Comparison of ENCODE assay signal across 12 cellular contexts in genomic region chr13:44364601-44365000, GRCh38. TPM values are rescaled to one million over a fixed set of nuclear protein-coding genes. Genes with fewer than 3 reads are reported as not detected.
DNase-seq lines count a peak whose midpoint lies in the region; ATAC-seq and TF ChIP-seq lines count a peak whose summit lies in the region.
"Had no signal": no experiment of that assay in that cellular context is flagged by ENCODE, and none has a peak within 500 bp of the region (broad histone marks: within the 10 kb centered on the region; RNA-seq: fewer than 3 reads in every experiment).

No MANE protein-coding gene starts in this region.

- H3K27me3 ChIP-seq in HUES48 (ENCODE audit: control insufficient read depth, insufficient read depth, low read length) (no peaks in the 10 kb centered on the region), ectodermal cell (ENCODE audit: control insufficient read depth, insufficient read depth, low read length, poor library complexity, severe bottlenecking) (no peaks in the 10 kb centered on the region), left lung (no peaks in the 10 kb centered on the region)

- DNase-seq in ACHN, result peak; percentile 2
- peak; percentile 57 for DNase-seq in left lobe of liver (ENCODE audit: low spot score)
- DNase-seq in middle frontal gyrus (ENCODE audit: extremely low spot score, low spot score), result no peak
- no peak for DNase-seq in left lung
- no peak for DNase-seq in NCI-H2107 (lab: John Stamatoyannopoulos, UW)
- DNase-seq: activated CD4-positive, alpha-beta T cell treated with anti-CD3 and anti-CD28 coated beads for 48 hours; spleen; stimulated activated CD8-positive, alpha-beta memory T cell treated with anti-CD3 and anti-CD28 coated beads, Interleukin-4, amount 100 ng/mL, for 48 hours had no signal

- no peak for TF ChIP-seq CTCF in left lung (IDR thresholded peaks at IDR 0.05)

- no peaks in the 10 kb centered on the region for H3K9me3 ChIP-seq in HUES48 (ENCODE audit: control insufficient read depth, insufficient read depth, low read length)
- no peaks in the 10 kb centered on the region for H3K9me3 ChIP-seq in ectodermal cell (ENCODE audit: control insufficient read depth, low read length)
- no peaks in the 10 kb centered on the region for H3K9me3 ChIP-seq in left lung
- H3K9me3 ChIP-seq: spleen had no signal

- H3K4me1 ChIP-seq in HUES48 (ENCODE audit: control insufficient read depth, insufficient read depth, low read length), result no peaks in the 10 kb centered on the region; the same call in 1 of the 2 replicates
- peaks cover 16% of the 10 kb centered on the region for H3K4me1 ChIP-seq in ectodermal cell (ENCODE audit: control insufficient read depth, insufficient read depth, low read length)
- peaks cover 0 to 3% of the 10 kb centered on the region in 2 donors for H3K4me1 ChIP-seq in left lung
- H3K4me1 ChIP-seq: spleen had no signal

- ATAC-seq in left lobe of liver (peak; percentile 95), left lung (no peak), GM21737 (IDR thresholded peaks at IDR 0.05; ENCODE audit: unreplicated experiment) (no peak)

- intact Hi-C loops in left lung (cut with DNase I), result no loop called here

- H3K4me3 ChIP-seq in HUES48 (ENCODE audit: low read depth, low read length), result no peak overlapping the region
- no peak overlapping the region for H3K4me3 ChIP-seq in ectodermal cell (ENCODE audit: insufficient read depth, low read depth, low read length)
- H3K4me3 ChIP-seq in left lung, result no peak overlapping the region
- H3K4me3 ChIP-seq: spleen had no signal

- WGBS in ectodermal cell, 2 experiments, result 46 to 47% methylated on average over 4 of the region's 4 CpGs

- in situ Hi-C loops in ACHN (cut with HindIII; ENCODE audit: low pct_ligation_motif_present, low pct_unique_long_range_greater_than_20kb, low sequenced_read_pairs), result no loop called here

- H3K27ac ChIP-seq in HUES48 (ENCODE audit: low read depth, low read length), result peak overlapping the region; percentile 58
- peak overlapping the region; percentile 47 for H3K27ac ChIP-seq in ectodermal cell (ENCODE audit: insufficient read depth, low read depth, low read length, poor library complexity, severe bottlenecking)
- no peak overlapping the region for H3K27ac ChIP-seq in left lung
- H3K27ac ChIP-seq: KMS-11, spleen had no signal

- H3K36me3 ChIP-seq in HUES48 (ENCODE audit: control insufficient read depth, insufficient read depth, low read length) (no peaks in the 10 kb centered on the region), ectodermal cell (ENCODE audit: control insufficient read depth, insufficient read depth, low read length) (no peaks in the 10 kb centered on the region), left lung (no peaks in the 10 kb centered on the region)
- H3K36me3 ChIP-seq: spleen had no signal

- H3K9ac ChIP-seq in HUES48 (ENCODE audit: low read depth, low read length), result no peak overlapping the region
- H3K9ac ChIP-seq: KMS-11 had no signal

RNA-seq across cellular contexts. Expression of gene SERP2, which starts 9.0 kb away (rescaled TPM):
- 8.9 TPM for polyA plus RNA-seq in ectodermal cell (2013, experiment 1 of 4)
- 9.5 TPM for polyA plus RNA-seq in ectodermal cell (2013, experiment 2 of 4)
- polyA plus RNA-seq in ectodermal cell (2013, experiment 3 of 4), result 6.7 TPM
- 9.5 TPM for polyA plus RNA-seq in ectodermal cell (2013, experiment 4 of 4)
- total RNA-seq in left lobe of liver, result 1.5 TPM
- 1 to 10 TPM; 1.9 to 4.5 TPM for total RNA-seq in left lung

Comparison
In these comparisons a context has a peak if more than half of its experiments do, and no peak if none do; other contexts are left out.
1. DNase-seq: peak in ACHN (single experiment) and left lobe of liver (single experiment); none in middle frontal gyrus (single experiment), left lung (0 of 2) and NCI-H2107 (single experiment).
2. H3K27ac ChIP-seq: peak in HUES48 (single experiment) and ectodermal cell (single experiment); none in left lung (0 of 2).